In the genomic region with DNA sequence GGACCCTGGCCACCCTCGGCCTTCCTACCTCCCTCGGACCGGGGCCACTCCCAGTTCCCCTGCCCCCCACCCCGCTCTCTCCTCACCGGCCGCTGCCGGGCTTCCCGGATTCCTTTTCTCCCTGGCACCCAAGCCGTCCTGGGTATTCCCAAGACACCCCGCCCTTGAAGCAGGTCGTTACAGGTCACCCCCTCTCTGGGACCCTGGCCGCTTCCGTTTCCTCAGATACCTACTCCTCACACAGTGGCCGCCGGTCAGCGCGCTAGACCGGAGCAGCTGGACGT, we compare ENCODE assay signal across 8 cellular contexts. TPM values are rescaled to one million over a fixed set of nuclear protein-coding genes. Genes with fewer than 3 reads are reported as not detected.
A peak's percentile ranks its signal among the peaks of the same experiment; 100 is the strongest.
DNase-seq lines count a peak whose midpoint lies in the region; ATAC-seq and TF ChIP-seq lines count a peak whose summit lies in the region.

No MANE protein-coding gene starts in this region.

- H3K9me3 ChIP-seq in iPS-18c (ENCODE audit: control insufficient read depth, insufficient read depth, low read length) (no peaks in the 10 kb centered on the region), subcutaneous abdominal adipose tissue (ENCODE audit: control insufficient read depth in 5 of 5, low read length in 5 of 5) (no peaks in the 10 kb centered on the region)

- H3K27ac ChIP-seq in adipose tissue (ENCODE audit: low read depth, low read length): peak overlapping the region; percentile 45
- H3K27ac ChIP-seq in subcutaneous abdominal adipose tissue (ENCODE audit: low read depth, low read length): peak overlapping the region; percentile 96

- TF ChIP-seq CTCF in GM06990 (IDR thresholded peaks at IDR 0.05; ENCODE audit: insufficient read depth, low read length, poor library complexity, severe bottlenecking): no peak

- H3K9ac ChIP-seq in subcutaneous abdominal adipose tissue (ENCODE audit: low read length in 5 of 5): peak overlapping the region; percentile 85 to 96 (median 96)

- H3K4me3 ChIP-seq in GM06990 (replicated peaks; ENCODE audit: low read depth, low read length) (peak overlapping the region; percentile 95), iPS-18c (ENCODE audit: insufficient read depth, low read depth, low read length) (peak overlapping the region; percentile 91), subcutaneous abdominal adipose tissue (ENCODE audit: low read depth in 1 of 5, low read length in 5 of 5) (peak overlapping the region; percentile 84 to 98 (median 94))

- H3K27me3 ChIP-seq in GM06990 (replicated peaks; ENCODE audit: control insufficient read depth, insufficient read depth, low read length) (no peaks in the 10 kb centered on the region), subcutaneous abdominal adipose tissue (ENCODE audit: control insufficient read depth in 5 of 5, insufficient read depth in 4 of 5, low read length in 5 of 5) (no peaks in the 10 kb centered on the region)

- H3K36me3 ChIP-seq in GM06990 (ENCODE audit: control insufficient read depth, insufficient read depth, low read length) (no peaks in the 10 kb centered on the region), subcutaneous abdominal adipose tissue (ENCODE audit: control insufficient read depth in 5 of 5, insufficient read depth in 5 of 5, low read length in 5 of 5) (no peaks in the 10 kb centered on the region)

- peak; percentile 12 for ATAC-seq in HG03103 (IDR thresholded peaks at IDR 0.05; ENCODE audit: low read depth, unreplicated experiment)
- no peak for ATAC-seq in HG02763 (IDR thresholded peaks at IDR 0.05; ENCODE audit: unreplicated experiment)
- ATAC-seq in HG02884 (IDR thresholded peaks at IDR 0.05; ENCODE audit: unreplicated experiment): no peak

- DNase-seq in GM06990 (ENCODE audit: extremely low read depth, insufficient read length) (no peak), OCI-M1 (lab: John Stamatoyannopoulos, UW) (no peak)

- 0 to 1% (median 1%) methylated on average over 18 to 19 of the region's 19 CpGs for WGBS in adipose tissue, 3 donors

- H3K4me1 ChIP-seq in subcutaneous abdominal adipose tissue (ENCODE audit: control insufficient read depth in 5 of 5, insufficient read depth in 5 of 5, low read length in 5 of 5): peaks cover 8 to 62% (median 53%) of the 10 kb centered on the region in 5 donors

RNA-seq across cellular contexts. Expression of a gene that starts 0.5 kb away (rescaled TPM):
- polyA plus RNA-seq in adipose tissue: 10 to 100 TPM; 18.4 to 39.4 (median 33.5) TPM

RNA-seq across cellular contexts. Expression of a gene that starts 32.9 kb away (rescaled TPM):
- polyA plus RNA-seq in adipose tissue: 1 to 10 TPM; 3.0 to 6.6 (median 4.3) TPM
